Comparison of ENCODE assay signal across 30 cellular contexts in the genomic region with DNA sequence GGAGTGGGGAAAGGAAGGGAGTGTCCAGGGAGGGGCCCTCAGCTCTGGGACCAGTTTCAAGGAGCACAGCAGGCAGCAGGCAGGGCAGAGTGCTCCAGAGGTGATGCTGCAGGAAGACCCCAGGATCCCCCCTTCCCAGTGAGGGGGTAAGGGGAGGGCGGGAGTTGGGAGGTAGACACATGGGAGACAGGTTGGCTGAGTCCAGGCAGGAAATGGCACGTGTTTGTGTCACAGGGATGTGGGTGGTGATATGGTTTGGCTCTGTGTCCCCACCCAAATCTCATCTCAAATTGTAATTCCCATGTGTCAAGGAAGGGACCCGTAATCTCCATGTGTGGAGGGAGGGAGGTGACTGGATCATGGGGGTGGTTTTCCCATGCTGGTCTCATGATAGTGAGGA. TPM values are rescaled to one million over a fixed set of nuclear protein-coding genes. Genes with fewer than 3 reads are reported as not detected.
"Had no signal": no experiment of that assay in that cellular context is flagged by ENCODE, and none has a peak within 500 bp of the region (broad histone marks: within the 10 kb centered on the region; RNA-seq: fewer than 3 reads in every experiment).

No MANE protein-coding gene starts in this region.

- H3K4me1 ChIP-seq: esophagus muscularis mucosa, foreskin keratinocyte, suprapubic skin, tibial artery had no signal

- ATAC-seq: activated CD4-positive, alpha-beta T cell treated with anti-CD3 and anti-CD28 coated beads for 36 hours; activated CD8-positive, alpha-beta memory T cell treated with anti-CD3 and anti-CD28 coated beads, Interleukin-2, amount 10 ng/mL, durations not matched to agents 7 days and 5 days; activated CD8-positive, alpha-beta T cell treated with anti-CD3 and anti-CD28 coated beads, Interleukin-2, amount 10 ng/mL, durations not matched to agents 7 days and 5 days; foreskin keratinocyte; left colon; naive thymus-derived CD4-positive, alpha-beta T cell had no signal

- H3K4me2 ChIP-seq: smooth muscle cell had no signal

- H3K27ac Mint-ChIP-seq: activated CD4-positive, alpha-beta T cell treated with anti-CD3 and anti-CD28 coated beads for 36 hours; activated CD8-positive, alpha-beta memory T cell treated with anti-CD3 and anti-CD28 coated beads, Interleukin-2, amount 10 ng/mL, durations not matched to agents 7 days and 5 days; activated CD8-positive, alpha-beta T cell treated with anti-CD3 and anti-CD28 coated beads, Interleukin-2, amount 10 ng/mL, durations not matched to agents 7 days and 5 days; activated naive CD4-positive, alpha-beta T cell treated with anti-CD3 and anti-CD28 coated beads for 36 hours; activated naive CD8-positive, alpha-beta T cell treated with anti-CD3 and anti-CD28 coated beads, Interleukin-2, amount 10 ng/mL, durations not matched to agents 7 days and 5 days; activated T-helper 2 cell treated with anti-CD3 and anti-CD28 coated beads, Interferon-gamma antibody, Interleukin-2, Interleukin-4, amounts not matched to agents 10 μg/mL and 5 μg/mL and 100 μg/mL, durations not matched to agents 14 hours and 24 hours and 36 hours; memory B cell; naive thymus-derived CD4-positive, alpha-beta T cell had no signal

- H3K9me3 ChIP-seq: esophagus muscularis mucosa, suprapubic skin, tibial artery had no signal

- H3K27ac ChIP-seq: brain microvascular endothelial cell, esophagus muscularis mucosa, foreskin keratinocyte, suprapubic skin, tibial artery had no signal

- DNase-seq: activated CD4-positive, alpha-beta T cell treated with anti-CD3 and anti-CD28 coated beads for 36 hours; activated CD4-positive, CD25-positive, alpha-beta regulatory T cell; activated CD8-positive, alpha-beta memory T cell treated with anti-CD3 and anti-CD28 coated beads, Interleukin-2, amount 10 ng/mL, durations not matched to agents 7 days and 5 days; activated CD8-positive, alpha-beta T cell treated with anti-CD3 and anti-CD28 coated beads, Interleukin-2, amount 10 ng/mL, durations not matched to agents 7 days and 5 days; activated naive CD4-positive, alpha-beta T cell treated with anti-CD3 and anti-CD28 coated beads for 36 hours; activated naive CD8-positive, alpha-beta T cell treated with anti-CD3 and anti-CD28 coated beads, Interleukin-2, amount 10 ng/mL, durations not matched to agents 7 days and 5 days; activated T-cell treated with anti-CD3 and anti-CD28 coated beads, Interleukin-2, amount 50 U/mL, for 48 hours; brain microvascular endothelial cell; central memory CD4-positive, alpha-beta T cell; dermis blood vessel endothelial cell; effector CD4-positive, alpha-beta T cell; foreskin keratinocyte; left colon; midbrain; naive thymus-derived CD4-positive, alpha-beta T cell; stimulated activated naive CD4-positive, alpha-beta T cell had no signal

- H3K27me3 ChIP-seq: brain microvascular endothelial cell had no signal

- H3K36me3 ChIP-seq: brain microvascular endothelial cell, esophagus muscularis mucosa, suprapubic skin, tibial artery had no signal

- H3K4me3 Mint-ChIP-seq: activated CD4-positive, alpha-beta T cell treated with anti-CD3 and anti-CD28 coated beads for 36 hours; activated CD8-positive, alpha-beta memory T cell treated with anti-CD3 and anti-CD28 coated beads, Interleukin-2, amount 10 ng/mL, durations not matched to agents 7 days and 5 days; activated CD8-positive, alpha-beta T cell treated with anti-CD3 and anti-CD28 coated beads, Interleukin-2, amount 10 ng/mL, durations not matched to agents 7 days and 5 days; activated naive CD4-positive, alpha-beta T cell treated with anti-CD3 and anti-CD28 coated beads for 36 hours; activated naive CD8-positive, alpha-beta T cell treated with anti-CD3 and anti-CD28 coated beads, Interleukin-2, amount 10 ng/mL, durations not matched to agents 7 days and 5 days; memory B cell; naive thymus-derived CD4-positive, alpha-beta T cell had no signal

- H3K4me3 ChIP-seq: esophagus muscularis mucosa, smooth muscle cell, suprapubic skin, tibial artery had no signal

- H3K4me1 Mint-ChIP-seq: activated CD4-positive, alpha-beta T cell treated with anti-CD3 and anti-CD28 coated beads for 36 hours; activated CD8-positive, alpha-beta memory T cell treated with anti-CD3 and anti-CD28 coated beads, Interleukin-2, amount 10 ng/mL, durations not matched to agents 7 days and 5 days; activated naive CD8-positive, alpha-beta T cell treated with anti-CD3 and anti-CD28 coated beads, Interleukin-2, amount 10 ng/mL, durations not matched to agents 7 days and 5 days; memory B cell; naive thymus-derived CD4-positive, alpha-beta T cell had no signal

- H3K9me3 Mint-ChIP-seq: memory B cell had no signal

- H3K36me3 Mint-ChIP-seq: activated CD8-positive, alpha-beta memory T cell treated with anti-CD3 and anti-CD28 coated beads, Interleukin-2, amount 10 ng/mL, durations not matched to agents 7 days and 5 days; activated naive CD8-positive, alpha-beta T cell treated with anti-CD3 and anti-CD28 coated beads, Interleukin-2, amount 10 ng/mL, durations not matched to agents 7 days and 5 days; memory B cell; naive thymus-derived CD4-positive, alpha-beta T cell had no signal

- H3K27me3 Mint-ChIP-seq: activated CD8-positive, alpha-beta memory T cell treated with anti-CD3 and anti-CD28 coated beads, Interleukin-2, amount 10 ng/mL, durations not matched to agents 7 days and 5 days; activated naive CD8-positive, alpha-beta T cell treated with anti-CD3 and anti-CD28 coated beads, Interleukin-2, amount 10 ng/mL, durations not matched to agents 7 days and 5 days had no signal

RNA-seq across cellular contexts. Expression of a gene that starts 25.2 kb away (rescaled TPM):
- total RNA-seq: activated CD4-positive, alpha-beta T cell treated with anti-CD3 and anti-CD28 coated beads for 36 hours; activated CD8-positive, alpha-beta memory T cell treated with anti-CD3 and anti-CD28 coated beads, Interleukin-2, amount 10 ng/mL, durations not matched to agents 7 days and 5 days; activated CD8-positive, alpha-beta T cell treated with anti-CD3 and anti-CD28 coated beads, Interleukin-2, amount 10 ng/mL, durations not matched to agents 7 days and 5 days; activated naive CD4-positive, alpha-beta T cell treated with anti-CD3 and anti-CD28 coated beads for 36 hours; activated naive CD8-positive, alpha-beta T cell treated with anti-CD3 and anti-CD28 coated beads, Interleukin-2, amount 10 ng/mL, durations not matched to agents 7 days and 5 days; activated T-helper 2 cell treated with anti-CD3 and anti-CD28 coated beads, Interferon-gamma antibody, Interleukin-2, Interleukin-4, amounts not matched to agents 10 μg/mL and 5 μg/mL and 100 μg/mL, durations not matched to agents 14 hours and 24 hours and 36 hours; astrocyte; dermis blood vessel endothelial cell; esophagus muscularis mucosa; foreskin keratinocyte; glomerular endothelial cell; left colon; lower leg skin; naive thymus-derived CD4-positive, alpha-beta T cell; osteocyte; posterior vena cava; smooth muscle cell; suprapubic skin; T-helper 1 cell treated with Interleukin-12 subunit alpha and Interleukin-12 subunit beta and Interleukin-4 antibody, amounts not matched to agents 30 ng/mL and 1 ng/mL, for 36 hours; ureter had no signal
- polyA plus RNA-seq: foreskin keratinocyte; keratinocyte; naive thymus-derived CD4-positive, alpha-beta T cell; smooth muscle cell had no signal
